In genomic region chr13:49220856-49221614, GRCh38 we compare ENCODE assay signal across 9 cellular contexts. TPM values are rescaled to one million over a fixed set of nuclear protein-coding genes. Genes with fewer than 3 reads are reported as not detected.
DNase-seq lines count a peak whose midpoint lies in the region; ATAC-seq and TF ChIP-seq lines count a peak whose summit lies in the region.
"Had no signal": no experiment of that assay in that cellular context is flagged by ENCODE, and none has a peak within 500 bp of the region (broad histone marks: within the 10 kb centered on the region; RNA-seq: fewer than 3 reads in every experiment).

No MANE protein-coding gene starts in this region.

- intact Hi-C loops in dorsolateral prefrontal cortex (cut with DNase I) = no loop called here

- no peaks in the 10 kb centered on the region for H3F3A ChIP-seq in neural cell (ENCODE audit: insufficient read depth, low read length, poor library complexity, severe bottlenecking)

- peaks cover 0 to 13% (median 0%) of the 10 kb centered on the region in 11 experiments; a peak in 4 of 22 replicates for H3K36me3 ChIP-seq in BLaER1 treated with 17β-estradiol and CSF1 and Interleukin-3, amounts not matched to agents 10 nM and 100 nM
- H3K36me3 ChIP-seq in neural cell (ENCODE audit: insufficient read depth, low read length) = no peaks in the 10 kb centered on the region

- H3K9me2 ChIP-seq in neural cell (ENCODE audit: insufficient read depth, low read length) = no peaks in the 10 kb centered on the region

- H3K4me1 ChIP-seq in BLaER1 treated with 17β-estradiol and CSF1 and Interleukin-3, amounts not matched to agents 10 nM and 100 nM = peaks cover 3 to 21% (median 11%) of the 10 kb centered on the region in 10 experiments; a peak in 17 of 20 replicates

- TF ChIP-seq RAD21 in neural cell (conservative IDR thresholded peaks at IDR 0.05) = no peak

- no peak for TF ChIP-seq EP300 in neural cell (conservative IDR thresholded peaks at IDR 0.05; ENCODE audit: poor library complexity, severe bottlenecking)

- DNase-seq in dorsolateral prefrontal cortex (no peak), NCI-H446 treated with DMSO at 0.1 percent for 48 hours (lab: John Stamatoyannopoulos, UW) (no peak), NCI-H345 (lab: John Stamatoyannopoulos, UW) (no peak), RPMI8226 (no peak), foreskin melanocyte (no peak)

- no peak overlapping the region for H2AFZ ChIP-seq in neural cell (ENCODE audit: low read depth, low read length)

- peaks cover 45 to 63% (median 55%) of the 10 kb centered on the region in 11 experiments for H3K9me3 ChIP-seq in BLaER1 treated with 17β-estradiol and CSF1 and Interleukin-3, amounts not matched to agents 10 nM and 100 nM (replicated peaks in 1 of 11)
- H3K9me3 ChIP-seq in neural cell (ENCODE audit: low read length) = no peaks in the 10 kb centered on the region

- H3K4me2 ChIP-seq in BLaER1 treated with 17β-estradiol and CSF1 and Interleukin-3, amounts not matched to agents 10 nM and 100 nM = 0 out of 22 replicates have a peak overlapping the region, but pooled peaks of 1 of the 11 experiments have one; percentile 65
- no peak overlapping the region for H3K4me2 ChIP-seq in neural cell (ENCODE audit: low read length)

- H3K27me3 ChIP-seq in BLaER1 treated with 17β-estradiol and CSF1 and Interleukin-3, amounts not matched to agents 10 nM and 100 nM = peaks cover 49 to 67% (median 60%) of the 10 kb centered on the region in 11 experiments
- H3K27me3 ChIP-seq in dorsolateral prefrontal cortex (peaks cover 0 to 51% (median 34%) of the 10 kb centered on the region in 45 donors), neural cell (ENCODE audit: insufficient read depth, low read depth, low read length) (peaks cover 70% of the 10 kb centered on the region)

- TF ChIP-seq CTCF in dorsolateral prefrontal cortex (IDR thresholded peaks at IDR 0.05 in 54 of 56, conservative IDR thresholded peaks at IDR 0.05 in 2 of 56; ENCODE audit: low read depth in 1 of 56, partially characterized antibody in 56 of 56) = no peak
- TF ChIP-seq CTCF in neural cell (IDR thresholded peaks at IDR 0.05; ENCODE audit: poor library complexity, severe bottlenecking) = no peak

- no peak overlapping the region for H3K9ac ChIP-seq in BLaER1 treated with 17β-estradiol and CSF1 and Interleukin-3, amounts not matched to agents 10 nM and 100 nM
- no peak overlapping the region for H3K9ac ChIP-seq in neural cell (ENCODE audit: low read length)

- no peaks in the 10 kb centered on the region; a peak in 1 of 22 replicates for H4K20me1 ChIP-seq in BLaER1 treated with 17β-estradiol and CSF1 and Interleukin-3, amounts not matched to agents 10 nM and 100 nM
- no peaks in the 10 kb centered on the region for H4K20me1 ChIP-seq in neural cell (ENCODE audit: insufficient read depth)

- H3K27ac ChIP-seq in BLaER1 treated with 17β-estradiol and CSF1 and Interleukin-3, amounts not matched to agents 10 nM and 100 nM = no peak overlapping the region
- H3K27ac ChIP-seq in dorsolateral prefrontal cortex (no peak overlapping the region), neural cell (ENCODE audit: low read length) (no peak overlapping the region)
- H3K27ac ChIP-seq: HL-60 had no signal

- peak; percentile 41 for ATAC-seq in HG03442 (IDR thresholded peaks at IDR 0.05; ENCODE audit: unreplicated experiment)

- H3K4me3 ChIP-seq in BLaER1 treated with 17β-estradiol and CSF1 and Interleukin-3, amounts not matched to agents 10 nM and 100 nM = peak overlapping the region in 9 of 10 experiments; percentile 29 to 65 (median 52); a peak in 8 of 20 replicates
- H3K4me3 ChIP-seq in dorsolateral prefrontal cortex (peak overlapping the region in 53 of 59 donors; percentile 7 to 62 (median 43)), neural cell (ENCODE audit: low read length) (peak overlapping the region; percentile 60)

- no peaks in the 10 kb centered on the region for H3K79me2 ChIP-seq in neural cell (replicated peaks; ENCODE audit: insufficient read depth, low read length)

TF ChIP-seq in neural cell, 6 proteins besides CTCF, POLR2A, EP300 and RAD21:
- TF ChIP-seq TAF1 (IDR thresholded peaks at IDR 0.05; ENCODE audit: low read depth) = no peak
- no peak for TF ChIP-seq REST (IDR thresholded peaks at IDR 0.05; ENCODE audit: borderline replicate concordance)
- no peak for TF ChIP-seq MXI1 (conservative IDR thresholded peaks at IDR 0.05; ENCODE audit: poor library complexity, severe bottlenecking)
- TF ChIP-seq SMC3 (conservative IDR thresholded peaks at IDR 0.05; ENCODE audit: poor library complexity) = no peak
- no peak for TF ChIP-seq EZH2 (IDR thresholded peaks at IDR 0.05; ENCODE audit: borderline replicate concordance, insufficient read depth, low read length, poor library complexity, severe bottlenecking)
- TF ChIP-seq POLR2AphosphoS5 (IDR thresholded peaks at IDR 0.05) = no peak

RNA-seq across cellular contexts. Expression of gene MLNR, which starts 0.9 kb away (rescaled TPM):
- total RNA-seq in dorsolateral prefrontal cortex = not detected
- not detected in 2 replicates for polyA plus RNA-seq in neural cell
- polyA minus RNA-seq in neural cell = not detected in 2 replicates

RNA-seq across cellular contexts. Expression of gene CDADC1, which starts 26.7 kb away (rescaled TPM):
- total RNA-seq in dorsolateral prefrontal cortex = 10 to 100 TPM; 10.8 to 28.5 (median 17.3) TPM
- polyA plus RNA-seq in neural cell = 11.6 and 15.9 TPM in 2 replicates
- 11.9 TPM in 2 replicates for polyA minus RNA-seq in neural cell
